ENCODE assay signal across 15 cellular contexts in genomic region chr3:133843634-133844033, GRCh38. TPM values are rescaled to one million over a fixed set of nuclear protein-coding genes. Genes with fewer than 3 reads are reported as not detected.
DNase-seq lines count a peak whose midpoint lies in the region; ATAC-seq and TF ChIP-seq lines count a peak whose summit lies in the region.
"Had no signal": no experiment of that assay in that cellular context is flagged by ENCODE, and none has a peak within 500 bp of the region (broad histone marks: within the 10 kb centered on the region; RNA-seq: fewer than 3 reads in every experiment).

No MANE protein-coding gene starts in this region.

- no peak overlapping the region for H3K27ac Mint-ChIP-seq in endothelial cell (ENCODE audit: unreplicated experiment)
- H3K27ac Mint-ChIP-seq: IgD-negative memory B cell had no signal

- no peak overlapping the region for H3K4me3 Mint-ChIP-seq in endothelial cell (ENCODE audit: unreplicated experiment)
- H3K4me3 Mint-ChIP-seq: CD14-positive monocyte, IgD-negative memory B cell had no signal

- H3K4me1 Mint-ChIP-seq in endothelial cell (ENCODE audit: unreplicated experiment), result no peaks in the 10 kb centered on the region
- H3K4me1 Mint-ChIP-seq: CD14-positive monocyte, IgD-negative memory B cell had no signal

- TF ChIP-seq CTCF in fibroblast of pulmonary artery (IDR thresholded peaks at IDR 0.05; ENCODE audit: low read length, missing control alignments), result no peak
- no peak for TF ChIP-seq CTCF in endothelial cell (IDR thresholded peaks at IDR 0.05; ENCODE audit: unreplicated experiment)
- TF ChIP-seq CTCF in GM20000 (IDR thresholded peaks at IDR 0.05; ENCODE audit: extremely low read depth, missing control alignments), result no peak

- ATAC-seq in GM19328 (IDR thresholded peaks at IDR 0.05; ENCODE audit: unreplicated experiment) (no peak), GM18498 (IDR thresholded peaks at IDR 0.05; ENCODE audit: unreplicated experiment) (no peak)

- no peaks in the 10 kb centered on the region for H3K9me3 Mint-ChIP-seq in endothelial cell (ENCODE audit: unreplicated experiment)

- H3K4me3 ChIP-seq in fibroblast of pulmonary artery (replicated peaks; ENCODE audit: low read depth, low read length), result no peak overlapping the region
- H3K4me3 ChIP-seq: prostate gland, testis had no signal

- DNase-seq in EL (peak; percentile 89), NCI-H226 (peak; percentile 8), fibroblast of pulmonary artery (ENCODE audit: low read depth) (peak; percentile 43), renal cortical epithelial cell (ENCODE audit: low read depth) (peak; percentile 19), endothelial cell (ENCODE audit: low spot score) (no peak), GM20000 (ENCODE audit: low spot score) (no peak)
- DNase-seq: activated gamma-delta T cell; effector memory CD4-positive, alpha-beta T cell; islet precursor cell; testis had no signal

- H3K36me3 Mint-ChIP-seq in endothelial cell (ENCODE audit: low read depth, unreplicated experiment), result no peaks in the 10 kb centered on the region
- H3K36me3 Mint-ChIP-seq: CD14-positive monocyte had no signal

- H3K27me3 Mint-ChIP-seq in endothelial cell (ENCODE audit: unreplicated experiment), result peaks cover 2% of the 10 kb centered on the region

RNA-seq across cellular contexts. Expression of gene SRPRB, which starts 38.0 kb away (rescaled TPM):
- 64.7 and 120 TPM in 2 replicates for total RNA-seq in renal cortical epithelial cell
- total RNA-seq in endothelial cell (ENCODE audit: unreplicated experiment), result 22.9 TPM

RNA-seq across cellular contexts. Expression of gene RAB6B, which starts 52.0 kb away (rescaled TPM):
- total RNA-seq in renal cortical epithelial cell (4.3 and 5.2 TPM in 2 replicates), endothelial cell (ENCODE audit: unreplicated experiment) (3.9 TPM)

Comparison
In these comparisons a context has a peak if more than half of its experiments do, and no peak if none do; other contexts are left out.
1. DNase-seq: peak in EL (single experiment), NCI-H226 (single experiment), fibroblast of pulmonary artery (single experiment) and renal cortical epithelial cell (single experiment); none in endothelial cell (single experiment) and GM20000 (single experiment).